ENCODE assay signal across 42 cellular contexts in genomic region chr19:50154529-50154928, GRCh38. TPM values are rescaled to one million over a fixed set of nuclear protein-coding genes. Genes with fewer than 3 reads are reported as not detected.
"Had no signal": no experiment of that assay in that cellular context is flagged by ENCODE, and none has a peak within 500 bp of the region (broad histone marks: within the 10 kb centered on the region; RNA-seq: fewer than 3 reads in every experiment).

No MANE protein-coding gene starts in this region.

- H3K27ac ChIP-seq: adrenal gland, ascending aorta, body of pancreas, brain microvascular endothelial cell, breast epithelium, cardiac muscle cell had no signal

- H3K27ac Mint-ChIP-seq: activated naive CD4-positive, alpha-beta T cell treated with anti-CD3 and anti-CD28 coated beads for 36 hours; activated naive CD4-positive, alpha-beta T cell treated with anti-CD3 and anti-CD28 coated beads, Interleukin-2, amount 10 ng/mL, durations not matched to agents 7 days and 5 days; activated naive CD4-positive, alpha-beta T cell treated with anti-CD3 and anti-CD28 coated beads, Interleukin-2, amount 50 U/mL, for 24 hours; activated naive CD4-positive, alpha-beta T cell treated with anti-CD3 and anti-CD28 coated beads, Interleukin-2, amount 50 U/mL, for 72 hours; activated naive CD8-positive, alpha-beta T cell; activated naive CD8-positive, alpha-beta T cell treated with anti-CD3 and anti-CD28 coated beads for 36 hours; activated naive CD8-positive, alpha-beta T cell treated with anti-CD3 and anti-CD28 coated beads, Interleukin-2, amount 10 ng/mL, durations not matched to agents 7 days and 5 days; activated naive CD8-positive, alpha-beta T cell treated with anti-CD3 and anti-CD28 coated beads, Interleukin-2, amount 50 U/mL, for 24 hours; activated T-cell treated with anti-CD3 and anti-CD28 coated beads, Interleukin-2, amount 50 U/mL, for 24 hours; activated T-cell treated with anti-CD3 and anti-CD28 coated beads, Interleukin-2, amount 50 U/mL, for 72 hours; activated T-helper 1 cell treated with anti-CD3 and anti-CD28 coated beads, Interleukin-12 subunit alpha, Interleukin-12 subunit beta, Interleukin-2, Interleukin-4 antibody, amounts not matched to agents 30 ng/mL and 10 ng/mL and 1 ng/mL, durations not matched to agents 14 hours and 24 hours and 36 hours; activated T-helper 17 cell treated with anti-CD3 and anti-CD28 coated beads, Interleukin-2, amount 50 U/mL, for 72 hours; activated T-helper 2 cell treated with anti-CD3 and anti-CD28 coated beads, Interferon-gamma antibody, Interleukin-2, Interleukin-4, amounts not matched to agents 10 μg/mL and 5 μg/mL and 100 μg/mL, durations not matched to agents 14 hours and 24 hours and 36 hours; brain had no signal

- H3K4me3 Mint-ChIP-seq: activated naive CD4-positive, alpha-beta T cell treated with anti-CD3 and anti-CD28 coated beads for 36 hours; activated naive CD4-positive, alpha-beta T cell treated with anti-CD3 and anti-CD28 coated beads, Interleukin-2, amount 10 ng/mL, durations not matched to agents 7 days and 5 days; activated naive CD4-positive, alpha-beta T cell treated with anti-CD3 and anti-CD28 coated beads, Interleukin-2, amount 50 U/mL, for 24 hours; activated naive CD8-positive, alpha-beta T cell; activated naive CD8-positive, alpha-beta T cell treated with anti-CD3 and anti-CD28 coated beads for 36 hours; activated naive CD8-positive, alpha-beta T cell treated with anti-CD3 and anti-CD28 coated beads, Interleukin-2, amount 10 ng/mL, durations not matched to agents 7 days and 5 days; activated naive CD8-positive, alpha-beta T cell treated with anti-CD3 and anti-CD28 coated beads, Interleukin-2, amount 50 U/mL, for 24 hours; activated T-cell treated with anti-CD3 and anti-CD28 coated beads, Interleukin-2, amount 50 U/mL, for 24 hours; activated T-cell treated with anti-CD3 and anti-CD28 coated beads, Interleukin-2, amount 50 U/mL, for 4 hours; activated T-cell treated with anti-CD3 and anti-CD28 coated beads, Interleukin-2, amount 50 U/mL, for 72 hours; activated T-helper 1 cell treated with anti-CD3 and anti-CD28 coated beads, Interleukin-12 subunit alpha, Interleukin-12 subunit beta, Interleukin-2, Interleukin-4 antibody, amounts not matched to agents 30 ng/mL and 10 ng/mL and 1 ng/mL, durations not matched to agents 14 hours and 24 hours and 36 hours; activated T-helper 17 cell treated with anti-CD3 and anti-CD28 coated beads, Interleukin-2, amount 50 U/mL, for 72 hours; brain; central memory CD8-positive, alpha-beta T cell had no signal

- H3K27me3 ChIP-seq: adrenal gland, ascending aorta, body of pancreas, brain microvascular endothelial cell, cardiac muscle cell had no signal

- H3K9me3 Mint-ChIP-seq: activated naive CD4-positive, alpha-beta T cell treated with anti-CD3 and anti-CD28 coated beads, Interleukin-2, amount 50 U/mL, for 24 hours; activated T-helper 2 cell treated with anti-CD3 and anti-CD28 coated beads, Interferon-gamma antibody, Interleukin-2, Interleukin-4, amounts not matched to agents 10 μg/mL and 5 μg/mL and 100 μg/mL, durations not matched to agents 14 hours and 24 hours and 36 hours had no signal

- H3K36me3 Mint-ChIP-seq: activated naive CD4-positive, alpha-beta T cell treated with anti-CD3 and anti-CD28 coated beads, Interleukin-2, amount 10 ng/mL, durations not matched to agents 7 days and 5 days; activated naive CD4-positive, alpha-beta T cell treated with anti-CD3 and anti-CD28 coated beads, Interleukin-2, amount 50 U/mL, for 24 hours; activated naive CD4-positive, alpha-beta T cell treated with anti-CD3 and anti-CD28 coated beads, Interleukin-2, amount 50 U/mL, for 72 hours; activated naive CD8-positive, alpha-beta T cell treated with anti-CD3 and anti-CD28 coated beads for 36 hours; activated naive CD8-positive, alpha-beta T cell treated with anti-CD3 and anti-CD28 coated beads, Interleukin-2, amount 10 ng/mL, durations not matched to agents 7 days and 5 days; brain had no signal

- H3K4me1 Mint-ChIP-seq: activated naive CD4-positive, alpha-beta T cell treated with anti-CD3 and anti-CD28 coated beads, Interleukin-2, amount 10 ng/mL, durations not matched to agents 7 days and 5 days; activated naive CD4-positive, alpha-beta T cell treated with anti-CD3 and anti-CD28 coated beads, Interleukin-2, amount 50 U/mL, for 24 hours; activated naive CD8-positive, alpha-beta T cell treated with anti-CD3 and anti-CD28 coated beads for 36 hours; activated naive CD8-positive, alpha-beta T cell treated with anti-CD3 and anti-CD28 coated beads, Interleukin-2, amount 10 ng/mL, durations not matched to agents 7 days and 5 days; activated naive CD8-positive, alpha-beta T cell treated with anti-CD3 and anti-CD28 coated beads, Interleukin-2, amount 50 U/mL, for 24 hours; activated T-helper 17 cell treated with anti-CD3 and anti-CD28 coated beads, Interleukin-2, amount 50 U/mL, for 72 hours; brain; central memory CD8-positive, alpha-beta T cell had no signal

- H3K9me3 ChIP-seq: adrenal gland had no signal

- H3K4me1 ChIP-seq: adrenal gland, ascending aorta, body of pancreas, breast epithelium had no signal

- H3K4me3 ChIP-seq: adrenal gland, ascending aorta, body of pancreas, breast epithelium, cardiac muscle cell had no signal

- ATAC-seq: activated naive CD4-positive, alpha-beta T cell treated with anti-CD3 and anti-CD28 coated beads, Interleukin-2, amount 50 U/mL, for 72 hours; activated naive CD8-positive, alpha-beta T cell treated with anti-CD3 and anti-CD28 coated beads, Interleukin-2, amount 50 U/mL, for 24 hours; activated T-cell treated with anti-CD3 and anti-CD28 coated beads, Interleukin-2, amount 50 U/mL, for 4 hours; activated T-cell treated with anti-CD3 and anti-CD28 coated beads, Interleukin-2, amount 50 U/mL, for 72 hours; activated T-helper 17 cell treated with anti-CD3 and anti-CD28 coated beads, Interleukin-2, amount 50 U/mL, for 72 hours; body of pancreas had no signal

- H3K36me3 ChIP-seq: adrenal gland, ascending aorta, brain microvascular endothelial cell, breast epithelium, cardiac muscle cell had no signal

- DNase-seq: activated effector memory CD4-positive, alpha-beta T cell treated with anti-CD3 and anti-CD28 coated beads, Interleukin-2, amount 50 U/mL, for 16 hours; activated effector memory CD4-positive, alpha-beta T cell treated with Interleukin-2 at 50 U/mL for 16 hours; activated gamma-delta T cell; activated gamma-delta T cell treated with Interleukin-2 at 50 U/mL for 16 hours; activated naive CD4-positive, alpha-beta T cell; activated naive CD4-positive, alpha-beta T cell treated with anti-CD3 and anti-CD28 coated beads for 36 hours; activated naive CD4-positive, alpha-beta T cell treated with anti-CD3 and anti-CD28 coated beads, Interleukin-2, amount 10 ng/mL, durations not matched to agents 7 days and 5 days; activated naive CD4-positive, alpha-beta T cell treated with anti-CD3 and anti-CD28 coated beads, Interleukin-2, amount 50 U/mL, for 16 hours; activated naive CD8-positive, alpha-beta T cell treated with anti-CD3 and anti-CD28 coated beads for 36 hours; activated naive CD8-positive, alpha-beta T cell treated with anti-CD3 and anti-CD28 coated beads, Interleukin-2, amount 10 ng/mL, durations not matched to agents 7 days and 5 days; activated naive CD8-positive, alpha-beta T cell treated with anti-CD3 and anti-CD28 coated beads, Interleukin-2, amount 50 U/mL, for 24 hours; activated T-cell treated with anti-CD3 and anti-CD28 coated beads, Interleukin-2, amount 50 U/mL, for 24 hours; activated T-cell treated with anti-CD3 and anti-CD28 coated beads, Interleukin-2, amount 50 U/mL, for 4 hours; activated T-cell treated with anti-CD3 and anti-CD28 coated beads, Interleukin-2, amount 50 U/mL, for 48 hours; activated T-cell treated with anti-CD3 and anti-CD28 coated beads, Interleukin-2, amount 50 U/mL, for 72 hours; adrenal gland; amniotic stem cell; amygdala; anterior cingulate cortex; aorta; body of pancreas; brain microvascular endothelial cell; caudate nucleus; central memory CD4-positive, alpha-beta T cell; cerebellar nuclear complex had no signal

RNA-seq across cellular contexts. Expression of gene IZUMO2, which starts 8.6 kb away (rescaled TPM):
- total RNA-seq: activated naive CD4-positive, alpha-beta T cell treated with anti-CD3 and anti-CD28 coated beads for 36 hours; activated naive CD4-positive, alpha-beta T cell treated with anti-CD3 and anti-CD28 coated beads, Interleukin-2, amount 50 U/mL, for 72 hours; activated naive CD8-positive, alpha-beta T cell treated with anti-CD3 and anti-CD28 coated beads for 36 hours; activated naive CD8-positive, alpha-beta T cell treated with anti-CD3 and anti-CD28 coated beads, Interleukin-2, amount 10 ng/mL, durations not matched to agents 7 days and 5 days; activated T-cell treated with anti-CD3 and anti-CD28 coated beads, Interleukin-2, amount 50 U/mL, for 4 hours; activated T-cell treated with anti-CD3 and anti-CD28 coated beads, Interleukin-2, amount 50 U/mL, for 72 hours; activated T-helper 1 cell treated with anti-CD3 and anti-CD28 coated beads, Interleukin-12 subunit alpha, Interleukin-12 subunit beta, Interleukin-2, Interleukin-4 antibody, amounts not matched to agents 30 ng/mL and 10 ng/mL and 1 ng/mL, durations not matched to agents 14 hours and 24 hours and 36 hours; activated T-helper 17 cell treated with anti-CD3 and anti-CD28 coated beads, Interleukin-2, amount 50 U/mL, for 72 hours; activated T-helper 2 cell treated with anti-CD3 and anti-CD28 coated beads, Interferon-gamma antibody, Interleukin-2, Interleukin-4, amounts not matched to agents 10 μg/mL and 5 μg/mL and 100 μg/mL, durations not matched to agents 14 hours and 24 hours and 36 hours; adrenal gland; aorta; ascending aorta; astrocyte; body of pancreas; breast epithelium; bronchial epithelial cell; cardiac muscle cell; cardiac septum; cerebellum; chondrocyte had no signal
- polyA plus RNA-seq: adipose tissue, adrenal gland, aorta, cardiac muscle cell had no signal

RNA-seq across cellular contexts. Expression of gene MYH14, which starts 48.9 kb away (rescaled TPM):
- total RNA-seq: activated naive CD4-positive, alpha-beta T cell treated with anti-CD3 and anti-CD28 coated beads for 36 hours; activated naive CD4-positive, alpha-beta T cell treated with anti-CD3 and anti-CD28 coated beads, Interleukin-2, amount 50 U/mL, for 72 hours; activated naive CD8-positive, alpha-beta T cell treated with anti-CD3 and anti-CD28 coated beads for 36 hours; activated naive CD8-positive, alpha-beta T cell treated with anti-CD3 and anti-CD28 coated beads, Interleukin-2, amount 10 ng/mL, durations not matched to agents 7 days and 5 days; activated T-cell treated with anti-CD3 and anti-CD28 coated beads, Interleukin-2, amount 50 U/mL, for 72 hours; activated T-helper 1 cell treated with anti-CD3 and anti-CD28 coated beads, Interleukin-12 subunit alpha, Interleukin-12 subunit beta, Interleukin-2, Interleukin-4 antibody, amounts not matched to agents 30 ng/mL and 10 ng/mL and 1 ng/mL, durations not matched to agents 14 hours and 24 hours and 36 hours; activated T-helper 17 cell treated with anti-CD3 and anti-CD28 coated beads, Interleukin-2, amount 50 U/mL, for 72 hours; activated T-helper 2 cell treated with anti-CD3 and anti-CD28 coated beads, Interferon-gamma antibody, Interleukin-2, Interleukin-4, amounts not matched to agents 10 μg/mL and 5 μg/mL and 100 μg/mL, durations not matched to agents 14 hours and 24 hours and 36 hours; astrocyte had no signal
